In genomic region chr17:73168667-73169066, GRCh38 we compare ENCODE assay signal across 23 cellular contexts.
"Had no signal": no experiment of that assay in that cellular context is flagged by ENCODE, and none has a peak within 500 bp of the region (broad histone marks: within the 10 kb centered on the region; RNA-seq: fewer than 3 reads in every experiment).

No MANE protein-coding gene starts in this region.

- H3K4me3 ChIP-seq: body of pancreas, cardiac muscle cell, prostate gland, thyroid gland had no signal

- H3K4me3 Mint-ChIP-seq: activated CD4-positive, alpha-beta T cell treated with anti-CD3 and anti-CD28 coated beads, Interleukin-2, amount 10 ng/mL, durations not matched to agents 7 days and 5 days; activated CD8-positive, alpha-beta memory T cell treated with anti-CD3 and anti-CD28 coated beads, Interleukin-2, amount 10 ng/mL, durations not matched to agents 7 days and 5 days; activated CD8-positive, alpha-beta T cell treated with anti-CD3 and anti-CD28 coated beads for 36 hours; activated naive CD4-positive, alpha-beta T cell treated with anti-CD3 and anti-CD28 coated beads, Interleukin-2, amount 10 ng/mL, durations not matched to agents 7 days and 5 days; natural killer cell; stimulated activated naive CD8-positive, alpha-beta T cell treated with anti-CD3 and anti-CD28 coated beads, Interleukin-15, Interleukin-2, amounts not matched to agents 100 ng/mL and 50 ng/mL, for 24 hours had no signal

- H3K4me1 ChIP-seq: prostate gland had no signal

- H3K9me3 ChIP-seq: body of pancreas, prostate gland, thyroid gland had no signal

- H3K36me3 Mint-ChIP-seq: activated CD8-positive, alpha-beta memory T cell treated with anti-CD3 and anti-CD28 coated beads, Interleukin-2, amount 10 ng/mL, durations not matched to agents 7 days and 5 days; activated naive CD4-positive, alpha-beta T cell treated with anti-CD3 and anti-CD28 coated beads, Interleukin-2, amount 10 ng/mL, durations not matched to agents 7 days and 5 days; natural killer cell had no signal

- H3K9me3 Mint-ChIP-seq: activated CD4-positive, alpha-beta T cell treated with anti-CD3 and anti-CD28 coated beads, Interleukin-2, amount 10 ng/mL, durations not matched to agents 7 days and 5 days; activated CD8-positive, alpha-beta T cell treated with anti-CD3 and anti-CD28 coated beads for 36 hours; activated naive CD4-positive, alpha-beta T cell treated with anti-CD3 and anti-CD28 coated beads, Interleukin-2, amount 10 ng/mL, durations not matched to agents 7 days and 5 days; natural killer cell; stimulated activated naive CD8-positive, alpha-beta T cell treated with anti-CD3 and anti-CD28 coated beads, Interleukin-15, Interleukin-2, amounts not matched to agents 100 ng/mL and 50 ng/mL, for 24 hours had no signal

- H3K36me3 ChIP-seq: cardiac muscle cell, prostate gland, thyroid gland had no signal

- H3K27ac Mint-ChIP-seq: activated CD4-positive, alpha-beta T cell treated with anti-CD3 and anti-CD28 coated beads, Interleukin-2, amount 10 ng/mL, durations not matched to agents 7 days and 5 days; activated CD8-positive, alpha-beta memory T cell treated with anti-CD3 and anti-CD28 coated beads, Interleukin-2, amount 10 ng/mL, durations not matched to agents 7 days and 5 days; activated CD8-positive, alpha-beta T cell treated with anti-CD3 and anti-CD28 coated beads for 36 hours; activated naive CD4-positive, alpha-beta T cell treated with anti-CD3 and anti-CD28 coated beads, Interleukin-2, amount 10 ng/mL, durations not matched to agents 7 days and 5 days; natural killer cell; stimulated activated naive CD8-positive, alpha-beta T cell treated with anti-CD3 and anti-CD28 coated beads, Interleukin-15, Interleukin-2, amounts not matched to agents 100 ng/mL and 50 ng/mL, for 24 hours had no signal

- H3K27ac ChIP-seq: body of pancreas, cardiac muscle cell, prostate gland, thyroid gland, WERI-Rb-1 had no signal

- DNase-seq: activated CD4-positive, alpha-beta T cell treated with anti-CD3 and anti-CD28 coated beads, Interleukin-2, amount 10 ng/mL, durations not matched to agents 7 days and 5 days; activated CD4-positive, CD25-positive, alpha-beta regulatory T cell treated with anti-CD3 and anti-CD28 coated beads, Interleukin-2, amount 50 U/mL, for 72 hours; activated CD8-positive, alpha-beta memory T cell treated with anti-CD3 and anti-CD28 coated beads, Interleukin-2, amount 10 ng/mL, durations not matched to agents 7 days and 5 days; activated CD8-positive, alpha-beta T cell treated with anti-CD3 and anti-CD28 coated beads for 36 hours; activated effector memory CD4-positive, alpha-beta T cell treated with anti-CD3 and anti-CD28 coated beads, Interleukin-2, amount 50 U/mL, for 16 hours; activated naive CD4-positive, alpha-beta T cell treated with anti-CD3 and anti-CD28 coated beads, Interleukin-2, amount 10 ng/mL, durations not matched to agents 7 days and 5 days; activated T-cell treated with anti-CD3 and anti-CD28 coated beads for 4 hours; anterior cingulate cortex; body of pancreas; effector memory CD4-positive, alpha-beta T cell; head of caudate nucleus; midbrain; natural killer cell; stimulated activated CD4-positive, alpha-beta T cell treated with anti-CD3 and anti-CD28 coated beads, Interleukin-12 subunit alpha, Interleukin-12 subunit beta, amount 100 ng/mL, for 4 hours; stimulated activated CD4-positive, alpha-beta T cell treated with anti-CD3 and anti-CD28 coated beads, Interleukin-4, amount 100 ng/mL, for 4 hours; substantia nigra; thyroid gland; WERI-Rb-1 had no signal

- ATAC-seq: activated CD8-positive, alpha-beta memory T cell treated with anti-CD3 and anti-CD28 coated beads, Interleukin-2, amount 10 ng/mL, durations not matched to agents 7 days and 5 days; activated CD8-positive, alpha-beta T cell treated with anti-CD3 and anti-CD28 coated beads for 36 hours; body of pancreas; esophagus mucosa; left lobe of liver; natural killer cell had no signal
